In the genomic region with DNA sequence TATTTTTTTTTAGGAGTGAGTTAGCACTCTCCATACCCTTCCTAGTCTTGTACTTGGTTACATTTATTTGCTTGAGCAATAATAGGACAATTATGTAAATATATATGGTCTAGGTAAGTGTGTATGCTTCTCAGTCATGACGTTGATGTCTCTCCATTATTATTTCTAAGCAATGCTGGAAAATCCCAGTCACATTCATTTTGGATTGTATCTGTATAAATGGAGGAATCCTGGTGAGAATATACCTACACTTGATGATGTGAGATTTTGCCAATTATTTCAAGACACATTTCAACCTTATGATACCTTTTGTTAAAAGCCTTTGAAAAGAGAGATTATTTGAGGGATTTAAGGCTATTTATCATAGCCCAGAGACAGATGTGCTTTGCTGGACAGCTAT, we compare ENCODE assay signal across 31 cellular contexts.
"Had no signal": no experiment of that assay in that cellular context is flagged by ENCODE, and none has a peak within 500 bp of the region (broad histone marks: within the 10 kb centered on the region; RNA-seq: fewer than 3 reads in every experiment).

No MANE protein-coding gene starts in this region.

- H3K27ac Mint-ChIP-seq: activated B cell treated with CpG ODN at 0.5 μM for 24 hours; activated CD4-positive, alpha-beta memory T cell treated with anti-CD3 and anti-CD28 coated beads for 36 hours; activated CD4-positive, alpha-beta T cell treated with anti-CD3 and anti-CD28 coated beads, Interleukin-2, amount 10 ng/mL, durations not matched to agents 24 days and 14 days; activated CD8-positive, alpha-beta T cell treated with anti-CD3 and anti-CD28 coated beads for 36 hours; activated naive CD4-positive, alpha-beta T cell treated with anti-CD3 and anti-CD28 coated beads for 36 hours; activated naive CD4-positive, alpha-beta T cell treated with anti-CD3 and anti-CD28 coated beads, Interleukin-2, amount 50 U/mL, for 72 hours; activated naive CD8-positive, alpha-beta T cell treated with anti-CD3 and anti-CD28 coated beads for 36 hours; activated T-cell treated with anti-CD3 and anti-CD28 coated beads, Interleukin-2, amount 50 U/mL, for 72 hours; activated T-helper 1 cell treated with anti-CD3 and anti-CD28 coated beads, Interleukin-12 subunit alpha, Interleukin-12 subunit beta, Interleukin-2, Interleukin-4 antibody, amounts not matched to agents 30 ng/mL and 10 ng/mL and 1 ng/mL, durations not matched to agents 14 hours and 24 hours and 36 hours; activated T-helper 17 cell treated with anti-CD3 and anti-CD28 coated beads, Interleukin-2, amount 50 U/mL, for 72 hours; T-cell; T-helper 17 cell had no signal

- H3K4me1 Mint-ChIP-seq: activated B cell treated with CpG ODN at 0.5 μM for 24 hours; activated CD4-positive, alpha-beta T cell treated with anti-CD3 and anti-CD28 coated beads, Interleukin-2, amount 10 ng/mL, durations not matched to agents 24 days and 14 days; activated naive CD8-positive, alpha-beta T cell treated with anti-CD3 and anti-CD28 coated beads for 36 hours; activated T-helper 17 cell treated with anti-CD3 and anti-CD28 coated beads, Interleukin-2, amount 50 U/mL, for 72 hours; T-cell; T-helper 17 cell had no signal

- H3K36me3 Mint-ChIP-seq: activated CD4-positive, alpha-beta memory T cell treated with anti-CD3 and anti-CD28 coated beads for 36 hours; activated naive CD4-positive, alpha-beta T cell treated with anti-CD3 and anti-CD28 coated beads, Interleukin-2, amount 50 U/mL, for 72 hours; activated naive CD8-positive, alpha-beta T cell treated with anti-CD3 and anti-CD28 coated beads for 36 hours; T-cell had no signal

- H3K27me3 Mint-ChIP-seq: activated B cell treated with CpG ODN at 0.5 μM for 24 hours; activated CD4-positive, alpha-beta memory T cell treated with anti-CD3 and anti-CD28 coated beads for 36 hours; activated CD4-positive, alpha-beta T cell treated with anti-CD3 and anti-CD28 coated beads, Interleukin-2, amount 10 ng/mL, durations not matched to agents 24 days and 14 days; activated CD8-positive, alpha-beta T cell treated with anti-CD3 and anti-CD28 coated beads for 36 hours; activated naive CD8-positive, alpha-beta T cell treated with anti-CD3 and anti-CD28 coated beads for 36 hours; activated T-helper 17 cell treated with anti-CD3 and anti-CD28 coated beads, Interleukin-2, amount 50 U/mL, for 72 hours; T-cell; T-helper 17 cell had no signal

- DNase-seq: activated B cell treated with CpG ODN at 0.5 μM for 24 hours; activated CD4-positive, alpha-beta memory T cell treated with anti-CD3 and anti-CD28 coated beads for 36 hours; activated CD4-positive, alpha-beta T cell treated with anti-CD3 and anti-CD28 coated beads for 4 hours; activated CD4-positive, alpha-beta T cell treated with anti-CD3 and anti-CD28 coated beads, Interleukin-2, amount 10 ng/mL, durations not matched to agents 24 days and 14 days; activated CD4-positive, alpha-beta T cell treated with anti-CD3 and anti-CD28 coated beads, Interleukin-2, amount 50 U/mL, for 1 hour; activated CD4-positive, alpha-beta T cell treated with anti-CD3 and anti-CD28 coated beads, Interleukin-2, amount 50 U/mL, for 4 hours; activated CD4-positive, CD25-positive, alpha-beta regulatory T cell treated with anti-CD3 and anti-CD28 coated beads, Interleukin-2, amount 50 U/mL, for 72 hours; activated CD8-positive, alpha-beta memory T cell treated with anti-CD3 and anti-CD28 coated beads, Interleukin-2, amount 50 U/mL, for 4 hours; activated CD8-positive, alpha-beta T cell treated with anti-CD3 and anti-CD28 coated beads for 36 hours; activated effector memory CD4-positive, alpha-beta T cell treated with anti-CD3 and anti-CD28 coated beads, Interleukin-2, amount 50 U/mL, for 16 hours; activated gamma-delta T cell treated with Interleukin-2 at 50 U/mL for 16 hours; activated naive CD4-positive, alpha-beta T cell; activated naive CD4-positive, alpha-beta T cell treated with anti-CD3 and anti-CD28 coated beads for 36 hours; activated naive CD4-positive, alpha-beta T cell treated with anti-CD3 and anti-CD28 coated beads, Interleukin-2, amount 50 U/mL, for 16 hours; activated naive CD8-positive, alpha-beta T cell treated with anti-CD3 and anti-CD28 coated beads for 36 hours; activated T-cell treated with anti-CD3 and anti-CD28 coated beads for 4 hours; activated T-cell treated with anti-CD3 and anti-CD28 coated beads, Interleukin-2, amount 50 U/mL, for 1 hour; activated T-cell treated with anti-CD3 and anti-CD28 coated beads, Interleukin-2, amount 50 U/mL, for 4 hours; activated T-cell treated with anti-CD3 and anti-CD28 coated beads, Interleukin-2, amount 50 U/mL, for 72 hours; adrenal gland; amniotic stem cell; aorta; body of pancreas; brain microvascular endothelial cell; central memory CD4-positive, alpha-beta T cell; T-cell; T-helper 17 cell; T1000 had no signal

- H3K4me3 Mint-ChIP-seq: activated B cell treated with CpG ODN at 0.5 μM for 24 hours; activated CD4-positive, alpha-beta memory T cell treated with anti-CD3 and anti-CD28 coated beads for 36 hours; activated CD4-positive, alpha-beta T cell treated with anti-CD3 and anti-CD28 coated beads, Interleukin-2, amount 10 ng/mL, durations not matched to agents 24 days and 14 days; activated CD8-positive, alpha-beta T cell treated with anti-CD3 and anti-CD28 coated beads for 36 hours; activated naive CD4-positive, alpha-beta T cell treated with anti-CD3 and anti-CD28 coated beads for 36 hours; activated naive CD8-positive, alpha-beta T cell treated with anti-CD3 and anti-CD28 coated beads for 36 hours; activated T-cell treated with anti-CD3 and anti-CD28 coated beads, Interleukin-2, amount 50 U/mL, for 4 hours; activated T-cell treated with anti-CD3 and anti-CD28 coated beads, Interleukin-2, amount 50 U/mL, for 72 hours; activated T-helper 1 cell treated with anti-CD3 and anti-CD28 coated beads, Interleukin-12 subunit alpha, Interleukin-12 subunit beta, Interleukin-2, Interleukin-4 antibody, amounts not matched to agents 30 ng/mL and 10 ng/mL and 1 ng/mL, durations not matched to agents 14 hours and 24 hours and 36 hours; activated T-helper 17 cell treated with anti-CD3 and anti-CD28 coated beads, Interleukin-2, amount 50 U/mL, for 72 hours; T-cell; T-helper 17 cell had no signal
